ENCODE assay signal across 12 cellular contexts in the genomic region with DNA sequence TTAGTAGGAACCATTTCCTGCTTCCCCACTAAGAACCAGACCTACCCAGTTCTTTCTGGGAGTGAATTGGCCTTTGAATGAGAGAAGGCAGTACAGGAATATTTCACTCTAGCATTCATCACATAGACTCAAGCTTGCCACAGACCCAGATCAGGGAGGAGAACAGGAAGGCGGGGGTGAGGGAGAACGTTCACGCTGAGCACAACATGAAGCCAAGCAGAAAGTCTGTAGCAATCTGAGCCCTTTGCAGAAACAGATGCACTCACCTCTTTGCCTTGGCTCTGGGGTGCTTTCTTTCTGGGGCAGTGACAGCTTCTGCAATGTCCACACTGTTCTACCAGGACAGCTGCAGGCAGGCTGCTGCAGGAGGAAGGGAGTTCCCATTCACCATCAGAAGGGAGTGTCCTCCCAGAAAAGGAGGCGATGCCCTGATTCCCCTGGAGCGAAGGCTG. TPM values are rescaled to one million over a fixed set of nuclear protein-coding genes. Genes with fewer than 3 reads are reported as not detected.
DNase-seq lines count a peak whose midpoint lies in the region; ATAC-seq and TF ChIP-seq lines count a peak whose summit lies in the region.
"Had no signal": no experiment of that assay in that cellular context is flagged by ENCODE, and none has a peak within 500 bp of the region (broad histone marks: within the 10 kb centered on the region; RNA-seq: fewer than 3 reads in every experiment).

No MANE protein-coding gene starts in this region.

- H3K27ac ChIP-seq in GM23338 (ENCODE audit: low read depth) (no peak overlapping the region), hepatocyte (no peak overlapping the region), skeletal muscle tissue (ENCODE audit: low read depth, low read length) (peak overlapping the region; percentile 78)
- H3K27ac ChIP-seq: foreskin keratinocyte had no signal

- BruUV-seq in MCF 10A (replicated peaks; lab: Mats Ljungman, UMichigan) = no TSS peak

- H3K4me2 ChIP-seq in GM23338 (no peak overlapping the region), hepatocyte (no peak overlapping the region)

- H3K4me3 Mint-ChIP-seq in GM23338 = no peak overlapping the region
- no peak overlapping the region for H3K4me3 Mint-ChIP-seq in MCF 10A (ENCODE audit: unreplicated experiment)
- no peak overlapping the region for H3K4me3 Mint-ChIP-seq in naive thymus-derived CD8-positive, alpha-beta T cell
- H3K4me3 Mint-ChIP-seq: natural killer cell treated with Interleukin-12 subunit alpha and Interleukin-12 subunit beta and Interleukin-15 and Interleukin-18, amount 100 ng/mL, for 72 hours had no signal

- no peaks in the 10 kb centered on the region for H3K36me3 ChIP-seq in GM23338 (ENCODE audit: insufficient read depth)
- no peaks in the 10 kb centered on the region for H3K36me3 ChIP-seq in hepatocyte (replicated peaks; ENCODE audit: insufficient read depth, low read depth)
- H3K36me3 ChIP-seq in skeletal muscle tissue (ENCODE audit: control insufficient read depth in 3 of 3, insufficient read depth in 3 of 3, low read length in 3 of 3) = no peaks in the 10 kb centered on the region
- no peaks in the 10 kb centered on the region for H3K36me3 ChIP-seq in H7 (replicated peaks; ENCODE audit: control insufficient read depth, insufficient read depth, low read length)

- ATAC-seq in GM23338 = no peak
- no peak for ATAC-seq in naive thymus-derived CD8-positive, alpha-beta T cell
- ATAC-seq: foreskin keratinocyte; natural killer cell treated with Interleukin-12 subunit alpha and Interleukin-12 subunit beta and Interleukin-15 and Interleukin-18, amount 100 ng/mL, for 72 hours had no signal

- H3K4me1 Mint-ChIP-seq in GM23338 = peaks cover 37% of the 10 kb centered on the region
- peaks cover 14% of the 10 kb centered on the region for H3K4me1 Mint-ChIP-seq in MCF 10A (ENCODE audit: insufficient read depth, unreplicated experiment)
- peaks cover 0 to 6% (median 0%) of the 10 kb centered on the region in 4 donors for H3K4me1 Mint-ChIP-seq in naive thymus-derived CD8-positive, alpha-beta T cell

- H2AFZ ChIP-seq in GM23338 = peak overlapping the region; percentile 6; the same call in 1 of the 2 replicates
- H2AFZ ChIP-seq in hepatocyte = no peak overlapping the region

- 0 out of 2 replicates have a peak, but pooled peaks cover 3% of the 10 kb centered on the region for H3K9me2 ChIP-seq in GM23338 (ENCODE audit: insufficient read depth)
- no peaks in the 10 kb centered on the region for H3K9me2 ChIP-seq in hepatocyte (replicated peaks; ENCODE audit: insufficient read depth)

- no peak for TF ChIP-seq CTCF in GM23338 (conservative IDR thresholded peaks at IDR 0.05; ENCODE audit: low read depth in 2 of 2)
- TF ChIP-seq CTCF in MCF 10A (IDR thresholded peaks at IDR 0.05; ENCODE audit: unreplicated experiment) = no peak
- no peak for TF ChIP-seq CTCF in hepatocyte (IDR thresholded peaks at IDR 0.05; ENCODE audit: poor library complexity)

- no peaks in the 10 kb centered on the region for H3F3A ChIP-seq in GM23338 (replicated peaks; ENCODE audit: low read depth)

- DNase-seq in GM23338 (ENCODE audit: low spot score) (no peak), MCF 10A (ENCODE audit: unreplicated experiment) (peak; percentile 43), hepatocyte (ENCODE audit: low spot score) (peak; percentile 33), NCI-H1694 (lab: John Stamatoyannopoulos, UW) (no peak), H7 (no peak)
- DNase-seq in activated naive CD4-positive, alpha-beta T cell treated with Interleukin-2 at 50 U/mL for 16 hours = no peak
- no peak for DNase-seq in naive thymus-derived CD8-positive, alpha-beta T cell
- DNase-seq: activated naive CD4-positive, alpha-beta T cell; DMS153; foreskin keratinocyte had no signal

- H3K27ac Mint-ChIP-seq in GM23338 = no peak overlapping the region
- H3K27ac Mint-ChIP-seq in MCF 10A (ENCODE audit: low read depth, unreplicated experiment) = no peak overlapping the region
- peak overlapping the region in 1 of 10 donors; percentile 1 for H3K27ac Mint-ChIP-seq in naive thymus-derived CD8-positive, alpha-beta T cell
- H3K27ac Mint-ChIP-seq: natural killer cell treated with Interleukin-12 subunit alpha and Interleukin-12 subunit beta and Interleukin-15 and Interleukin-18, amount 100 ng/mL, for 72 hours had no signal

- H3K9me3 ChIP-seq in hepatocyte (ENCODE audit: low read depth) = no peaks in the 10 kb centered on the region
- H3K9me3 ChIP-seq in skeletal muscle tissue (ENCODE audit: control insufficient read depth in 3 of 3, low read length in 3 of 3) = no peaks in the 10 kb centered on the region

- CTCF ChIA-PET in MCF 10A (lab: Yijun Ruan, JAX) = interaction anchor here (0.6 to 21.1 kb wide), 13 partner anchors 11 to 781 kb away, joined by 3 to 1243 read pairs (median 13); a partner anchor contains a TSS

- WGBS in hepatocyte (ENCODE audit: low lambda C conversion rate, missing lambda C conversion rate) = 84% methylated on average over 5 of the region's 5 CpGs

- H3K27me3 Mint-ChIP-seq in GM23338 (ENCODE audit: insufficient read depth, low read depth, poor library complexity) (peaks cover 4% of the 10 kb centered on the region), MCF 10A (ENCODE audit: insufficient read depth, unreplicated experiment) (no peaks in the 10 kb centered on the region)
- peaks cover 0 to 8% (median 0%) of the 10 kb centered on the region in 5 donors for H3K27me3 Mint-ChIP-seq in naive thymus-derived CD8-positive, alpha-beta T cell

- no peaks in the 10 kb centered on the region for H3K9me3 Mint-ChIP-seq in GM23338
- no peaks in the 10 kb centered on the region for H3K9me3 Mint-ChIP-seq in MCF 10A (ENCODE audit: unreplicated experiment)
- no peaks in the 10 kb centered on the region for H3K9me3 Mint-ChIP-seq in naive thymus-derived CD8-positive, alpha-beta T cell
- H3K9me3 Mint-ChIP-seq: natural killer cell treated with Interleukin-12 subunit alpha and Interleukin-12 subunit beta and Interleukin-15 and Interleukin-18, amount 100 ng/mL, for 72 hours had no signal

- intact Hi-C loops in MCF 10A (cut with micrococcal nuclease) = no loop called here

- H3K27me3 ChIP-seq in GM23338 (ENCODE audit: insufficient read depth) = no peaks in the 10 kb centered on the region
- no peaks in the 10 kb centered on the region for H3K27me3 ChIP-seq in hepatocyte
- H3K27me3 ChIP-seq in skeletal muscle tissue (ENCODE audit: control insufficient read depth in 3 of 3, insufficient read depth in 3 of 3, low read length in 3 of 3) = no peaks in the 10 kb centered on the region
- no peaks in the 10 kb centered on the region for H3K27me3 ChIP-seq in H7 (ENCODE audit: control insufficient read depth, insufficient read depth, low read length)

- H3K4me3 ChIP-seq in GM23338 (no peak overlapping the region), hepatocyte (no peak overlapping the region), skeletal muscle tissue (ENCODE audit: low read length in 3 of 3) (peak overlapping the region; percentile 30 to 65 (median 48)), H7 (ENCODE audit: insufficient read depth, low read depth, low read length) (no peak overlapping the region)

- H3K36me3 Mint-ChIP-seq in GM23338 (ENCODE audit: low read depth) (no peaks in the 10 kb centered on the region), MCF 10A (ENCODE audit: insufficient read depth, unreplicated experiment) (no peaks in the 10 kb centered on the region)
- no peaks in the 10 kb centered on the region for H3K36me3 Mint-ChIP-seq in naive thymus-derived CD8-positive, alpha-beta T cell
- H3K36me3 Mint-ChIP-seq: natural killer cell treated with Interleukin-12 subunit alpha and Interleukin-12 subunit beta and Interleukin-15 and Interleukin-18, amount 100 ng/mL, for 72 hours had no signal

- H3K79me2 ChIP-seq in GM23338 (replicated peaks; ENCODE audit: insufficient read depth) (no peaks in the 10 kb centered on the region), hepatocyte (no peaks in the 10 kb centered on the region)

- POLR2A ChIA-PET in MCF 10A (lab: Yijun Ruan, JAX) = interaction anchor here (1.2 to 3.2 kb wide), 6 partner anchors 12 to 92 kb away, joined by 3 to 31 read pairs (median 8); a partner anchor contains a TSS
- POLR2A ChIA-PET in naive thymus-derived CD8-positive, alpha-beta T cell (lab: Charles Lee) = no interaction called here

- H3K9ac ChIP-seq in skeletal muscle tissue (ENCODE audit: low read depth in 1 of 3, low read length in 3 of 3) = peak overlapping the region; percentile 2 to 68 (median 42)

- H4K20me1 ChIP-seq in GM23338 (replicated peaks; ENCODE audit: insufficient read depth) (no peaks in the 10 kb centered on the region), hepatocyte (ENCODE audit: insufficient read depth, poor library complexity, severe bottlenecking) (no peaks in the 10 kb centered on the region)

- peaks cover 17% of the 10 kb centered on the region for H3K4me1 ChIP-seq in GM23338 (ENCODE audit: insufficient read depth)
- peaks cover 4% of the 10 kb centered on the region for H3K4me1 ChIP-seq in hepatocyte (ENCODE audit: insufficient read depth)
- H3K4me1 ChIP-seq in skeletal muscle tissue (ENCODE audit: control insufficient read depth in 3 of 3, insufficient read depth in 3 of 3, low read length in 3 of 3) = peaks cover 30 to 32% (median 32%) of the 10 kb centered on the region in 3 donors
- H3K4me1 ChIP-seq: foreskin keratinocyte had no signal

TF ChIP-seq in GM23338, 12 proteins besides CTCF, POLR2A, EP300 and RAD21 (continues in another document):
- TF ChIP-seq, protein P1, sequence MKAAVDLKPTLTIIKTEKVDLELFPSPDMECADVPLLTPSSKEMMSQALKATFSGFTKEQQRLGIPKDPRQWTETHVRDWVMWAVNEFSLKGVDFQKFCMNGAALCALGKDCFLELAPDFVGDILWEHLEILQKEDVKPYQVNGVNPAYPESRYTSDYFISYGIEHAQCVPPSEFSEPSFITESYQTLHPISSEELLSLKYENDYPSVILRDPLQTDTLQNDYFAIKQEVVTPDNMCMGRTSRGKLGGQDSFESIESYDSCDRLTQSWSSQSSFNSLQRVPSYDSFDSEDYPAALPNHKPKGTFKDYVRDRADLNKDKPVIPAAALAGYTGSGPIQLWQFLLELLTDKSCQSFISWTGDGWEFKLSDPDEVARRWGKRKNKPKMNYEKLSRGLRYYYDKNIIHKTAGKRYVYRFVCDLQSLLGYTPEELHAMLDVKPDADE (IDR thresholded peaks at IDR 0.05) = no peak
- no peak for TF ChIP-seq EZH2 (IDR thresholded peaks at IDR 0.05; ENCODE audit: low read depth, unreplicated experiment)
- TF ChIP-seq POLR2AphosphoS5 (IDR thresholded peaks at IDR 0.05; ENCODE audit: low read depth) = no peak

RNA-seq across cellular contexts. Expression of a gene that starts 11.5 kb away (rescaled TPM):
- 0.12 and 0.21 TPM in 2 replicates for total RNA-seq in GM23338 (2014; rRNA removed; shearing (Covaris generic))
- polyA plus RNA-seq in GM23338 (2016; fragmentation: Nextera tagmentation; extraction: Ambion mirVana) (0.34 TPM in 1 of 2 replicates, not detected in the other), hepatocyte (0.27 TPM in 1 of 2 replicates, not detected in the other)
- total RNA-seq in MCF 10A (2022) (0.34 and 0.65 TPM in 2 replicates), hepatocyte (0.08 and 0.23 TPM in 2 replicates), skeletal muscle tissue (2.6 TPM)
- not detected for total RNA-seq in naive thymus-derived CD8-positive, alpha-beta T cell
- polyA plus RNA-seq in naive thymus-derived CD8-positive, alpha-beta T cell = not detected
- total RNA-seq in H7 (2014; rRNA removed; shearing (Covaris generic)) = 0.24 and 2.9 TPM in 2 replicates
- total RNA-seq: natural killer cell treated with Interleukin-12 subunit alpha and Interleukin-12 subunit beta and Interleukin-15 and Interleukin-18, amount 100 ng/mL, for 72 hours had no signal

Comparison
In these comparisons a context has a peak if more than half of its experiments do, and no peak if none do; other contexts are left out.
1. DNase-seq: peak in MCF 10A (single experiment) and hepatocyte (single experiment); none in GM23338 (single experiment), activated naive CD4-positive, alpha-beta T cell treated with Interleukin-2 at 50 U/mL for 16 hours (single experiment), NCI-H1694 (single experiment), naive thymus-derived CD8-positive, alpha-beta T cell (0 of 10) and H7 (single experiment).
2. H3K4me3 ChIP-seq: peak in skeletal muscle tissue (3 of 3); none in GM23338 (single experiment), hepatocyte (single experiment) and H7 (single experiment).